In the genomic region with DNA sequence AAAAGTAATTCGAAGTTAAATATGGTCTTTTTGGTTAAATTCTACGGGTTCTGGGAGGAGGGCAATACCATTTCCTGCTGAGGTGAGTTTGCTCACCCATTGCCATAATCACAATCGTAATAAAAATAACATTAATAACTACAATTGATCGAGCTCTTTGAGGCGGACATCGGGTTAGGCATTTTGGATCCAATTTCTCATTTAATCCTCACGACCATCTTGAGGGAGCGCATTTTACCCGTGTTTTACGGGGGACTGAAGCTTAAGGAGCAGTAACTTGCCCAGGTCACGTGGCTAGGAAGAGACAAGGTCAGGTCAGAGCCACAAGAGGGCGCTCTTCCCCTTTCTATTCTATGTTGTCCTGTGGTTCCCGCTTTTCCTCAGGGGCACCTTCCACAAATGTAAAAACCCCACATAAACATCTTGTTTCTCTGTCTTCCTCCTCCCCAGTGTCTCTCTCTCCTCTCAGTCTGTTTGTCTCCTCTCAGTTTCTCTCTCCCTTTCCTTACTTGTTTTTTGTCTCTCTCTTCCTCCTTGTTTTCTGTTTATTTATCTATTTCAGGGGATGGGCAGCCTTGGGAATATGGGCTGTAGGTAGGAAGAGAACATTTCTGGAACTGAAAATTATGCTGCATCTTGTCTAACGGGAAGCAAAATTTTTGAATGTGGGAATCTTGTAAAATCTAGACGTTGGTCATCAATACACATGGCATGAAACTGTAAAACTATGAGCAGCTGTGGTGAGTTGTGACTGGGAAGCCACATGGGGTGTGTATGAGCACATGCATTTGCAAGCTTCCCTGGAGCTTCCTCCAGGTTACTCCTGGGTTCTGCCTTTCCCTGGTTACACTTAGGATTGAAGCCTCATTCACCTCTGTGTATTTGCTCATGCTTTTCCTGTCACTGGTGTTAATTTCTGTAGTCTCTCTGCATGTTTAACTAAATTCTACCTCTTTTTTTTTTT, we compare ENCODE assay signal across 8 cellular contexts.
DNase-seq lines count a peak whose midpoint lies in the region; ATAC-seq and TF ChIP-seq lines count a peak whose summit lies in the region.

No MANE protein-coding gene starts in this region.

- no peaks in the 10 kb centered on the region for H3K9me3 Mint-ChIP-seq in chondrocyte (ENCODE audit: low read depth)

- H3K36me3 Mint-ChIP-seq in chondrocyte (ENCODE audit: low read depth), result peaks cover 2% of the 10 kb centered on the region

- ATAC-seq in GM18907 (IDR thresholded peaks at IDR 0.05; ENCODE audit: unreplicated experiment) (peak; percentile 83), HG03196 (IDR thresholded peaks at IDR 0.05; ENCODE audit: unreplicated experiment) (peak; percentile 85)
- peak; percentile 79 to 84 for ATAC-seq in activated CD4-positive, CD25-positive, alpha-beta regulatory T cell treated with anti-CD3 and anti-CD28 coated beads, Interleukin-2, amount 50 U/mL, for 24 hours

- peaks cover 6% of the 10 kb centered on the region for H3K27me3 Mint-ChIP-seq in chondrocyte (ENCODE audit: low read depth)

- peak; percentile 58 for DNase-seq in AG09319 (ENCODE audit: extremely low read depth, low read depth)
- DNase-seq in NCI-H2227 (lab: John Stamatoyannopoulos, UW; ENCODE audit: unreplicated experiment), result peak; percentile 81
- no peak for DNase-seq in chondrocyte (ENCODE audit: low spot score)
- DNase-seq in kidney tubule cell (ENCODE audit: low spot score), result peak; percentile 86
- DNase-seq in stimulated activated CD4-positive, alpha-beta T cell treated with anti-CD3 and anti-CD28 coated beads, Interleukin-1b, Interleukin-23, amount 100 ng/mL, for 1 hour (ENCODE audit: low read depth in 2 of 2), result peak; percentile 23 to 42

- H3K27ac Mint-ChIP-seq in chondrocyte (ENCODE audit: unreplicated experiment), result peak overlapping the region; percentile 77

- peaks cover 15% of the 10 kb centered on the region for H3K4me1 Mint-ChIP-seq in chondrocyte (ENCODE audit: low read depth)

- peak overlapping the region; percentile 87 for H3K4me3 Mint-ChIP-seq in chondrocyte (ENCODE audit: unreplicated experiment)

- TF ChIP-seq CTCF in AG09319 (IDR thresholded peaks at IDR 0.05; ENCODE audit: low read depth, low read length) (peak; percentile 87), chondrocyte (IDR thresholded peaks at IDR 0.05) (peak; percentile 98)
